25 cellular contexts compared by ENCODE assay signal in the genomic region with DNA sequence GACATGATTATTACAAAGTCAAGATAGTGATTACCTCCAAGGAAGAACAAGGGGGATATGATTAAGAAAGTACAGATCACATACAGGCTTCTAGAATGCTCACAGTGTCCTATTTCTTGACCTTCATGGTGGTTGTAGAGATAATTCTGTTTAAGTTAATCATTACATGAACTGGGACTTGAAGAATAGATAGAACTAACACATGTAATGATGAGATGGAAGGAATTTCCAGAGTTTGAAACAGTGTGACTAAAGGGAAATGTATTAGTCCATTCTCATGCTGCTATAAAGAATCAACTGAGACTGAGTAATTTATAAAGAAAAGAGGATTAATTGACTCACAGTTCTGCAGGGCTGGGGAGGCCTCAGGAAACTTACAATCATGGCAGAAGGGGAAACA.
"Had no signal": no experiment of that assay in that cellular context is flagged by ENCODE, and none has a peak within 500 bp of the region (broad histone marks: within the 10 kb centered on the region; RNA-seq: fewer than 3 reads in every experiment).

No MANE protein-coding gene starts in this region.

- H3K4me3 ChIP-seq: coronary artery, mucosa of descending colon, smooth muscle cell, testis, vagina had no signal

- H3K27ac ChIP-seq: coronary artery, foreskin keratinocyte, testis, vagina had no signal

- H3K27ac Mint-ChIP-seq: activated B cell treated with CpG ODN at 0.5 μM for 24 hours; activated CD4-positive, alpha-beta memory T cell treated with anti-CD3 and anti-CD28 coated beads for 36 hours; activated naive CD8-positive, alpha-beta T cell treated with anti-CD3 and anti-CD28 coated beads, Interleukin-2, amount 10 ng/mL, durations not matched to agents 7 days and 5 days; immature natural killer cell; memory B cell; stimulated activated naive B cell treated with anti-CD40 and anti-IgM and Interleukin-4, amounts not matched to agents 10 μg/mL and 1 μg/mL and 100 μg/mL, for 72 hours; T-helper 17 cell; type B pancreatic cell had no signal

- ATAC-seq: foreskin keratinocyte; left cardiac atrium; mucosa of descending colon; sciatic nerve; stimulated activated naive B cell treated with anti-CD40 and anti-IgM and Interleukin-4, amounts not matched to agents 10 μg/mL and 1 μg/mL and 100 μg/mL, for 72 hours; T-helper 17 cell had no signal

- FAIRE-seq: bronchial epithelial cell had no signal

- H3K27me3 ChIP-seq: foreskin keratinocyte, testis, vagina had no signal

- H3K4me1 ChIP-seq: foreskin keratinocyte, testis, vagina had no signal

- H3K9me3 Mint-ChIP-seq: neural crest cell had no signal

- H3K36me3 ChIP-seq: vagina had no signal

- H3K36me3 Mint-ChIP-seq: activated CD4-positive, alpha-beta memory T cell treated with anti-CD3 and anti-CD28 coated beads for 36 hours; activated naive CD8-positive, alpha-beta T cell treated with anti-CD3 and anti-CD28 coated beads, Interleukin-2, amount 10 ng/mL, durations not matched to agents 7 days and 5 days; immature natural killer cell; memory B cell; stimulated activated naive B cell treated with anti-CD40 and anti-IgM and Interleukin-4, amounts not matched to agents 10 μg/mL and 1 μg/mL and 100 μg/mL, for 72 hours; type B pancreatic cell had no signal

- H3K9me3 ChIP-seq: mucosa of descending colon, testis, vagina had no signal

- DNase-seq: activated B cell treated with CpG ODN at 0.5 μM for 24 hours; activated CD4-positive, alpha-beta memory T cell treated with anti-CD3 and anti-CD28 coated beads for 36 hours; activated CD4-positive, alpha-beta T cell treated with anti-CD3 and anti-CD28 coated beads for 48 hours; activated naive CD4-positive, alpha-beta T cell treated with Interleukin-2 at 50 U/mL for 16 hours; activated naive CD8-positive, alpha-beta T cell treated with anti-CD3 and anti-CD28 coated beads, Interleukin-2, amount 10 ng/mL, durations not matched to agents 7 days and 5 days; activated T-cell treated with anti-CD3 and anti-CD28 coated beads, Interleukin-2, amount 50 U/mL, for 48 hours; amniotic stem cell; immature natural killer cell; left cardiac atrium; mucosa of descending colon; occipital lobe; stimulated activated CD4-positive, alpha-beta T cell treated with anti-CD3 and anti-CD28 coated beads, Interleukin-15, amount 100 ng/mL, for 24 hours; stimulated activated CD8-positive, alpha-beta memory T cell treated with anti-CD3 and anti-CD28 coated beads, Interleukin-4, amount 100 ng/mL, for 48 hours; stimulated activated naive B cell treated with anti-CD40 and anti-IgM and Interleukin-4, amounts not matched to agents 10 μg/mL and 1 μg/mL and 100 μg/mL, for 72 hours; T-helper 17 cell; testis had no signal
